12 cellular contexts compared by ENCODE assay signal in the genomic region with DNA sequence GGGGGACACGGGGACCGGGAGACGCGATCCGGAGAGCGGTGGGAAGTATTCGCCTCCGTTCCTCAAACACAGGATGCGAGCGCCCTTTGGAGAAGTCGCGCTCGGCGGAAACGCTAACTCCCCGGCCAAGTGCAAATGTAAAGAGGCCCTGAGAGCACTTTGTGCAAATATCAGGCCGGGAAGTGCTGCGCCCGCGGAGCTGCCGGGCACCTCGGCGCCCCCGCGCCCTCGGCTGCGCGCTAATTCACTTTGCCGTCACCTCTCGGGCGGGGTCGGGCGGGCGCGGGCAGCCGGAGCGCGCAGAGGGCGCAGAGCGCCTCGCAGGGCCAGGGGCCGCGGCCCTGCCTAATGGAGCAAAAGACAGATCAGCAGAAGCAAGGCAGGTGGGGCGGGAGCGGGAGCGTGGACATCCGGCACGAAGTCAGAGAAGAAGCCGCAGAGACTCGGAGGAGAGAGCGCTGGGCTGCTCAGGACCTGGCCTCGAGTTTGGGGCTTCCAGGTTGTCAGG.
DNase-seq lines count a peak whose midpoint lies in the region; ATAC-seq and TF ChIP-seq lines count a peak whose summit lies in the region.
"Had no signal": no experiment of that assay in that cellular context is flagged by ENCODE, and none has a peak within 500 bp of the region (broad histone marks: within the 10 kb centered on the region; RNA-seq: fewer than 3 reads in every experiment).

No MANE protein-coding gene starts in this region.

- no peak overlapping the region for H3K27ac Mint-ChIP-seq in activated T-cell treated with anti-CD3 and anti-CD28 coated beads, Interleukin-2, amount 50 U/mL, for 24 hours

- ATAC-seq in HG02870 (IDR thresholded peaks at IDR 0.05; ENCODE audit: unreplicated experiment) = no peak
- ATAC-seq in HG03432 (IDR thresholded peaks at IDR 0.05; ENCODE audit: unreplicated experiment) = no peak

- DNase-seq in activated T-cell treated with anti-CD3 and anti-CD28 coated beads, Interleukin-2, amount 50 U/mL, for 24 hours = no peak
- no peak for DNase-seq in activated T-cell treated with anti-CD3 and anti-CD28 coated beads for 4 hours
- DNase-seq in NT2/D1 (ENCODE audit: low read depth, low spot score) = no peak
- DNase-seq in spleen = no peak
- DNase-seq in NCI-H1930 (lab: John Stamatoyannopoulos, UW) = no peak
- DNase-seq: cerebellar nuclear complex, NCI-H2171 had no signal

- TF ChIP-seq CTCF in spleen (IDR thresholded peaks at IDR 0.05 in 8 of 11, conservative IDR thresholded peaks at IDR 0.05 in 3 of 11) = no peak

- H3K36me3 Mint-ChIP-seq in activated T-cell treated with anti-CD3 and anti-CD28 coated beads, Interleukin-2, amount 50 U/mL, for 24 hours (ENCODE audit: low read depth) = no peaks in the 10 kb centered on the region

- no peaks in the 10 kb centered on the region for H3K9me3 Mint-ChIP-seq in activated T-cell treated with anti-CD3 and anti-CD28 coated beads, Interleukin-2, amount 50 U/mL, for 24 hours

- H3K27me3 ChIP-seq in NT2/D1 (ENCODE audit: insufficient read depth, insufficient read length) = peaks cover 30% of the 10 kb centered on the region
- H3K27me3 ChIP-seq in spleen (replicated peaks in 1 of 7) = peaks cover 0 to 52% (median 24%) of the 10 kb centered on the region in 7 donors

- peaks cover 30% of the 10 kb centered on the region for H3K27me3 Mint-ChIP-seq in activated T-cell treated with anti-CD3 and anti-CD28 coated beads, Interleukin-2, amount 50 U/mL, for 24 hours

- peak overlapping the region; percentile 54 for H3K4me3 ChIP-seq in NT2/D1 (ENCODE audit: insufficient read length, low read depth)
- peak overlapping the region; percentile 34 for H3K4me3 ChIP-seq in iPS-11a (ENCODE audit: low read depth, low read length)
- H3K4me3 ChIP-seq in spleen = peak overlapping the region; percentile 9 to 62 (median 22)
- H3K4me3 ChIP-seq: BLaER1 had no signal

- H3K9ac ChIP-seq in NT2/D1 (ENCODE audit: insufficient read length, low read depth) = peak overlapping the region; percentile 61
- H3K9ac ChIP-seq: BLaER1 had no signal

- H3K4me3 Mint-ChIP-seq in activated T-cell treated with anti-CD3 and anti-CD28 coated beads, Interleukin-2, amount 50 U/mL, for 24 hours = peak overlapping the region; percentile 62

- intact Hi-C loops in spleen (cut with DNase I; ENCODE audit: low total_unique reads) = no loop called here

- no peak overlapping the region for H3K27ac ChIP-seq in spleen
- H3K27ac ChIP-seq: BLaER1, VCaP had no signal

- H3K9me3 ChIP-seq in NT2/D1 (ENCODE audit: insufficient read depth, low read length) (peaks cover 7% of the 10 kb centered on the region; the same call in 1 of the 2 replicates), spleen (peaks cover 0 to 3% (median 0%) of the 10 kb centered on the region in 8 donors)
- H3K9me3 ChIP-seq: BLaER1 had no signal

- peaks cover 8% of the 10 kb centered on the region for H3K4me1 Mint-ChIP-seq in activated T-cell treated with anti-CD3 and anti-CD28 coated beads, Interleukin-2, amount 50 U/mL, for 24 hours (ENCODE audit: low read depth)

- H3K36me3 ChIP-seq in NT2/D1 (ENCODE audit: insufficient read depth, insufficient read length, low read length) (no peaks in the 10 kb centered on the region), spleen (no peaks in the 10 kb centered on the region)
- H3K36me3 ChIP-seq: BLaER1 had no signal

- no peak for TF ChIP-seq POLR2A in spleen (IDR thresholded peaks at IDR 0.05)

- 3 to 11% (median 5%) methylated on average over 28 to 52 of the region's 52 CpGs for WGBS in spleen, 5 donors

- H3K4me1 ChIP-seq in NT2/D1 (ENCODE audit: insufficient read depth, insufficient read length) (peaks cover 10% of the 10 kb centered on the region), spleen (peaks cover 6 to 21% (median 13%) of the 10 kb centered on the region in 6 donors)
- H3K4me1 ChIP-seq: BLaER1 had no signal
